ENCODE assay signal across 16 cellular contexts in the genomic region with DNA sequence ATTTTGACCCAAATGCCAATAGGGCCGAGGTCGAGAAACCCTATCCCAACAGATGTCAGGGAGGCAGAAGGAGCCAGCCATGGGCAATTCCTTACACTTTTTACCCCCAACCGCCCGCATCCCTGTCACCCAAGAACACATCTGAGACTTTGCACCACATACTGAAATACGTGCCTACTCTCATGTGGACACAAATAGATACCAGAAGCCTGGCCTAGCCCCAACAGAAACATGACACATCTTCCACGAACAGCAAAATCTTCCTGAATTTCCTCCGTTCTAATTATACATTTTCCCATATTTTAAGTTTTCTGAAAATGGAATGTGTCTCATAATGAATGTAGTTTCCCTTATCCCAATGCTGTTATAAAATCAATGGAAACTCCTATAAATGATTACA.
"Had no signal": no experiment of that assay in that cellular context is flagged by ENCODE, and none has a peak within 500 bp of the region (broad histone marks: within the 10 kb centered on the region; RNA-seq: fewer than 3 reads in every experiment).

No MANE protein-coding gene starts in this region.

- H3K36me3 ChIP-seq: esophagus squamous epithelium, lower lobe of right lung, suprapubic skin, upper lobe of left lung had no signal

- H3K27me3 Mint-ChIP-seq: activated CD4-positive, alpha-beta memory T cell treated with anti-CD3 and anti-CD28 coated beads for 36 hours; activated naive CD8-positive, alpha-beta T cell treated with anti-CD3 and anti-CD28 coated beads for 36 hours; naive thymus-derived CD8-positive, alpha-beta T cell had no signal

- H3K27ac Mint-ChIP-seq: activated CD4-positive, alpha-beta memory T cell treated with anti-CD3 and anti-CD28 coated beads for 36 hours; activated naive CD8-positive, alpha-beta T cell treated with anti-CD3 and anti-CD28 coated beads for 36 hours; naive thymus-derived CD8-positive, alpha-beta T cell; progenitor cell of endocrine pancreas had no signal

- H3K27ac ChIP-seq: esophagus squamous epithelium, lower lobe of right lung, right lobe of liver, suprapubic skin, upper lobe of left lung had no signal

- H3K4me3 ChIP-seq: esophagus squamous epithelium, lower lobe of right lung, right lobe of liver, suprapubic skin, upper lobe of left lung had no signal

- H3K36me3 Mint-ChIP-seq: activated CD4-positive, alpha-beta memory T cell treated with anti-CD3 and anti-CD28 coated beads for 36 hours; activated naive CD8-positive, alpha-beta T cell treated with anti-CD3 and anti-CD28 coated beads for 36 hours; naive thymus-derived CD8-positive, alpha-beta T cell had no signal

- H3K9me3 ChIP-seq: esophagus squamous epithelium, lower lobe of right lung, right lobe of liver, suprapubic skin, upper lobe of left lung had no signal

- ATAC-seq: activated T-cell treated with anti-CD3 and anti-CD28 coated beads, Interleukin-2, amount 50 U/mL, for 4 hours; lower lobe of right lung; naive thymus-derived CD8-positive, alpha-beta T cell; right lobe of liver had no signal

- DNase-seq: activated CD4-positive, alpha-beta memory T cell treated with anti-CD3 and anti-CD28 coated beads for 36 hours; activated CD4-positive, CD25-positive, alpha-beta regulatory T cell treated with anti-CD3 and anti-CD28 coated beads, Interleukin-2, amount 50 U/mL, for 72 hours; activated gamma-delta T cell; activated naive CD8-positive, alpha-beta T cell treated with anti-CD3 and anti-CD28 coated beads for 36 hours; activated T-cell treated with anti-CD3 and anti-CD28 coated beads, Interleukin-2, amount 50 U/mL, for 4 hours; aorta; esophagus squamous epithelium; hippocampal formation; lower lobe of right lung; naive thymus-derived CD8-positive, alpha-beta T cell; right lobe of liver; stimulated activated CD4-positive, alpha-beta T cell treated with anti-CD3 and anti-CD28 coated beads, Interleukin-12 subunit alpha, Interleukin-12 subunit beta, amount 100 ng/mL, for 4 hours; stimulated activated naive CD4-positive, alpha-beta T cell; upper lobe of left lung had no signal

- H3K9me3 Mint-ChIP-seq: activated CD4-positive, alpha-beta memory T cell treated with anti-CD3 and anti-CD28 coated beads for 36 hours; activated naive CD8-positive, alpha-beta T cell treated with anti-CD3 and anti-CD28 coated beads for 36 hours; activated T-cell treated with anti-CD3 and anti-CD28 coated beads, Interleukin-2, amount 50 U/mL, for 4 hours; naive thymus-derived CD8-positive, alpha-beta T cell had no signal

- H3K27me3 ChIP-seq: esophagus squamous epithelium, right lobe of liver, suprapubic skin, upper lobe of left lung had no signal

- H3K4me3 Mint-ChIP-seq: activated CD4-positive, alpha-beta memory T cell treated with anti-CD3 and anti-CD28 coated beads for 36 hours; activated naive CD8-positive, alpha-beta T cell treated with anti-CD3 and anti-CD28 coated beads for 36 hours; activated T-cell treated with anti-CD3 and anti-CD28 coated beads, Interleukin-2, amount 50 U/mL, for 4 hours; naive thymus-derived CD8-positive, alpha-beta T cell had no signal
